Comparison of ENCODE assay signal across 13 cellular contexts in genomic region chr7:69782917-69783684, GRCh38.
DNase-seq lines count a peak whose midpoint lies in the region; ATAC-seq and TF ChIP-seq lines count a peak whose summit lies in the region.
"Had no signal": no experiment of that assay in that cellular context is flagged by ENCODE, and none has a peak within 500 bp of the region (broad histone marks: within the 10 kb centered on the region; RNA-seq: fewer than 3 reads in every experiment).

No MANE protein-coding gene starts in this region.

- ATAC-seq in sciatic nerve (peak; percentile 73), HG02763 (IDR thresholded peaks at IDR 0.05; ENCODE audit: unreplicated experiment) (no peak)
- ATAC-seq: foreskin keratinocyte, upper lobe of right lung had no signal

- DNase-seq in LNCaP clone FGC (ENCODE audit: low read depth) (peak; percentile 28), SJCRH30 (peak; percentile 76 to 90), head of caudate nucleus (peak in 32 of 42 donors; percentile 15 to 80 (median 43)), sciatic nerve (ENCODE audit: low spot score) (peak; percentile 75), HFFc6 (no peak), UCSD-AML1 (lab: John Stamatoyannopoulos, UW; ENCODE audit: unreplicated experiment) (no peak), iPS-NIHi7 (ENCODE audit: extremely low spot score) (no peak)
- DNase-seq: activated CD4-positive, alpha-beta T cell treated with anti-CD3 and anti-CD28 coated beads for 4 hours; activated naive CD8-positive, alpha-beta T cell treated with anti-CD3 and anti-CD28 coated beads, Interleukin-2, amount 10 ng/mL, durations not matched to agents 7 days and 5 days; NCI-H1694 treated with DMSO at 0.1 percent for 48 hours; upper lobe of right lung had no signal

- no peaks in the 10 kb centered on the region for H3K9me3 ChIP-seq in SJCRH30 (replicated peaks)
- H3K9me3 ChIP-seq: upper lobe of right lung had no signal

- no peaks in the 10 kb centered on the region for H3K4me1 Mint-ChIP-seq in HFFc6 (ENCODE audit: low read depth)
- H3K4me1 Mint-ChIP-seq: activated naive CD8-positive, alpha-beta T cell treated with anti-CD3 and anti-CD28 coated beads, Interleukin-2, amount 10 ng/mL, durations not matched to agents 7 days and 5 days had no signal

- no peak overlapping the region for H3K4me3 Mint-ChIP-seq in HFFc6
- H3K4me3 Mint-ChIP-seq: activated naive CD8-positive, alpha-beta T cell treated with anti-CD3 and anti-CD28 coated beads, Interleukin-2, amount 10 ng/mL, durations not matched to agents 7 days and 5 days had no signal

- H3K27me3 ChIP-seq in SJCRH30 = no peaks in the 10 kb centered on the region
- H3K27me3 ChIP-seq: foreskin keratinocyte, upper lobe of right lung had no signal

- no peaks in the 10 kb centered on the region for H3K36me3 Mint-ChIP-seq in HFFc6 (ENCODE audit: low read depth)
- H3K36me3 Mint-ChIP-seq: activated naive CD8-positive, alpha-beta T cell treated with anti-CD3 and anti-CD28 coated beads, Interleukin-2, amount 10 ng/mL, durations not matched to agents 7 days and 5 days had no signal

- H3K27ac Mint-ChIP-seq in HFFc6 = no peak overlapping the region
- H3K27ac Mint-ChIP-seq: activated naive CD8-positive, alpha-beta T cell treated with anti-CD3 and anti-CD28 coated beads, Interleukin-2, amount 10 ng/mL, durations not matched to agents 7 days and 5 days had no signal

- intact Hi-C loops in head of caudate nucleus (cut with DNase I) = no loop called here
- intact Hi-C loops in sciatic nerve (cut with DNase I) = no loop called here

- peaks cover 61% of the 10 kb centered on the region for H3K4me1 ChIP-seq in SJCRH30
- H3K4me1 ChIP-seq: foreskin keratinocyte had no signal

- TF ChIP-seq CTCF in LNCaP clone FGC (IDR thresholded peaks at IDR 0.05; ENCODE audit: control insufficient read depth, extremely low read depth, insufficient read depth) = no peak
- no peak for TF ChIP-seq CTCF in HFFc6 (IDR thresholded peaks at IDR 0.05)

- no peaks in the 10 kb centered on the region; the same call in 1 of the 2 replicates for H3K27me3 Mint-ChIP-seq in HFFc6 (ENCODE audit: insufficient read depth)

- H3K9me3 Mint-ChIP-seq in HFFc6 = peaks cover 49% of the 10 kb centered on the region
- H3K9me3 Mint-ChIP-seq: activated naive CD8-positive, alpha-beta T cell treated with anti-CD3 and anti-CD28 coated beads, Interleukin-2, amount 10 ng/mL, durations not matched to agents 7 days and 5 days had no signal

- no peaks in the 10 kb centered on the region for H3K36me3 ChIP-seq in SJCRH30
- H3K36me3 ChIP-seq: upper lobe of right lung had no signal

- no peak overlapping the region for H3K4me3 ChIP-seq in LNCaP clone FGC (ENCODE audit: low read depth, low read length)
- 0 out of 2 replicates have a peak overlapping the region, but pooled peaks have one; percentile 2 for H3K4me3 ChIP-seq in SJCRH30
- H3K4me3 ChIP-seq: upper lobe of right lung had no signal

- H3K27ac ChIP-seq in SJCRH30 = peak overlapping the region; percentile 36
- H3K27ac ChIP-seq: foreskin keratinocyte, upper lobe of right lung had no signal

Comparison
In these comparisons a context has a peak if more than half of its experiments do, and no peak if none do; other contexts are left out.
1. DNase-seq: peak in LNCaP clone FGC (single experiment), SJCRH30 (2 of 2), head of caudate nucleus (32 of 42) and sciatic nerve (single experiment); none in HFFc6 (single experiment), UCSD-AML1 (single experiment) and iPS-NIHi7 (single experiment).